In the genomic region with DNA sequence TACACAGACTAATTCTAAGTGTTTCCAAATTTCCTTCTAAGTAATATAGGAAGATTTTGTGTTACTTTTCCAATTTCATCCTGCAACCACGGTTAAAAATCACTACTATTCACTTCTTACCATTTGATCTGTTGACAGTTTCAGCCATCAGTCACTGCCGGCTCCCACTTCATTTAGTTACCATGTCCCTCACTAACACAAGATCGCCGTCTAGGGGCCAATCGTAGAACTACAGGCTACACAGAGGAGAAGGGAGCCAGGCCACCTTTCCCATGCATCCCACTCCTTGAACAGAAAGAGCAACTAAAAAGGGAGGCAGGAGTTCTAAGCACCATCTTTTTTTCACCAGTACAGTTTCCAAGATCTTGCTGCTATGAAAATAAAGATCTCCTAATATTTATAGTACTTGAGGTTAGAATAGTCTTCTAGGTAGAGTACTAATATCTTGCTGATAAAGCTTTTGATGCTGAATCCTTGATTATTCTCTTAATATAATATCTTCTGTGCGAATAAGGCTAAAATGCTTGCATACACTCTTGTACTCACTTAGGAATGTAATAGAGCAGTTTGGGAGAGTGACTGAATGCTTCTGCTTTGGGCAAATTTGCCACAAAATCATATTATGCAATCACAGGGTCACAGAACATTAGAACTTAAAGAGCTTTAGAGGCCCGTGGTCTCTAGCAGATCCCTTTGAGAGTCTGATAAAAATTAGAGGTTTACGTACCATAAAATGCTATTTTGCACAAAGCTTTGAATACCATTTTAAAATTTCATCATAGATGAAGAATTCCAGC, we compare ENCODE assay signal across 8 cellular contexts. TPM values are rescaled to one million over a fixed set of nuclear protein-coding genes. Genes with fewer than 3 reads are reported as not detected.
DNase-seq lines count a peak whose midpoint lies in the region; ATAC-seq, FAIRE-seq and TF ChIP-seq lines count a peak whose summit lies in the region.

No MANE protein-coding gene starts in this region.

- H3K79me2 ChIP-seq in endothelial cell of umbilical vein (ENCODE audit: control insufficient read depth, insufficient read depth, low read length) = no peaks in the 10 kb centered on the region

- 31 to 36% (median 35%) methylated on average over 8 of the region's 8 CpGs for WGBS in stomach, 5 donors

- TF ChIP-seq EP300 in stomach (IDR thresholded peaks at IDR 0.05) = no peak

- peak; percentile 72 for ATAC-seq in naive thymus-derived CD4-positive, alpha-beta T cell

- H3K4me1 ChIP-seq in endothelial cell of umbilical vein (ENCODE audit: control insufficient read depth, extremely low read depth, insufficient read depth, low read length) (no peaks in the 10 kb centered on the region), stomach (peaks cover 0 to 31% (median 7%) of the 10 kb centered on the region in 4 donors)
- H3K4me1 ChIP-seq in naive thymus-derived CD4-positive, alpha-beta T cell (ENCODE audit: control insufficient read depth in 2 of 2, insufficient read depth in 2 of 2, low read length in 2 of 2) = no peaks in the 10 kb centered on the region

- no TSS peak for BruUV-seq in endothelial cell of umbilical vein (replicated peaks; lab: Mats Ljungman, UMichigan)

- no peak overlapping the region for H3K27ac ChIP-seq in endothelial cell of umbilical vein (ENCODE audit: insufficient read depth, low read depth, low read length)
- no peak overlapping the region for H3K27ac ChIP-seq in naive thymus-derived CD4-positive, alpha-beta T cell (ENCODE audit: low read depth, low read length)
- no peak overlapping the region for H3K27ac ChIP-seq in stomach

- H3K9ac ChIP-seq in endothelial cell of umbilical vein (replicated peaks; ENCODE audit: extremely low read depth, insufficient read depth, low read length) = no peak overlapping the region

- intact Hi-C loops in endothelial cell of umbilical vein (cut with micrococcal nuclease) (loop anchor here (1.0 kb wide), 4 partner anchors 31 to 719 kb away; no protein-coding TSS in a partner anchor), stomach (cut with DNase I; ENCODE audit: low total_unique reads) (no loop called here)
- intact Hi-C loops in naive thymus-derived CD4-positive, alpha-beta T cell (cut with micrococcal nuclease) = loop anchor here (1.0 to 10.0 kb wide), 8 partner anchors 39 to 951 kb away; a partner anchor contains a TSS

- H4K20me1 ChIP-seq in endothelial cell of umbilical vein (replicated peaks; ENCODE audit: control insufficient read depth, extremely low read depth, insufficient read depth, low read length) = no peaks in the 10 kb centered on the region

- no peak overlapping the region for H3K27ac Mint-ChIP-seq in naive thymus-derived CD4-positive, alpha-beta T cell

- H3K9me3 ChIP-seq in endothelial cell of umbilical vein (replicated peaks; ENCODE audit: control insufficient read depth, insufficient read depth, low read length) = no peaks in the 10 kb centered on the region
- no peaks in the 10 kb centered on the region for H3K9me3 ChIP-seq in naive thymus-derived CD4-positive, alpha-beta T cell (ENCODE audit: control insufficient read depth in 2 of 3, low read length in 3 of 3)
- no peaks in the 10 kb centered on the region for H3K9me3 ChIP-seq in stomach

- dilution Hi-C loops in endothelial cell of umbilical vein (cut with MboI; ENCODE audit: extremely low pct_ligation_motif_present, low sequenced_read_pairs) = no loop called here

- peak; percentile 72 for DNase-seq in GM10248 (ENCODE audit: extremely low spot score)
- peak; percentile 82 for DNase-seq in HK-2 (ENCODE audit: unreplicated experiment)
- DNase-seq in NCI-H82 treated with DMSO at 0.1 percent for 48 hours (lab: John Stamatoyannopoulos, UW; ENCODE audit: unreplicated experiment) = peak; percentile 97
- DNase-seq in activated CD8-positive, alpha-beta memory T cell treated with anti-CD3 and anti-CD28 coated beads for 4 hours (ENCODE audit: low read depth in 2 of 2) = peak; percentile 14 to 24
- DNase-seq in endothelial cell of umbilical vein (ENCODE audit: low read depth, low spot score) = peak; percentile 73
- DNase-seq in naive thymus-derived CD4-positive, alpha-beta T cell = peak in 8 of 9 donors; percentile 26 to 77 (median 34)
- peak; percentile 86 for DNase-seq in stomach
- no peak for DNase-seq in occipital lobe (lab: John Stamatoyannopoulos, UW)

- no peak overlapping the region for H3K4me2 ChIP-seq in endothelial cell of umbilical vein (ENCODE audit: insufficient read depth, low read length)

- no peak overlapping the region for H3K4me3 ChIP-seq in endothelial cell of umbilical vein (replicated peaks in 1 of 3; ENCODE audit: insufficient read depth in 1 of 3, low read depth in 1 of 3, low read length in 3 of 3)
- H3K4me3 ChIP-seq in naive thymus-derived CD4-positive, alpha-beta T cell (ENCODE audit: low read length) = no peak overlapping the region
- H3K4me3 ChIP-seq in stomach = no peak overlapping the region

- H3K27me3 ChIP-seq in endothelial cell of umbilical vein (ENCODE audit: control insufficient read depth in 2 of 2, insufficient read depth in 2 of 2, low read length in 2 of 2) (peaks cover 0 to 10% of the 10 kb centered on the region in 2 experiments), stomach (no peaks in the 10 kb centered on the region)
- H3K27me3 ChIP-seq in naive thymus-derived CD4-positive, alpha-beta T cell (ENCODE audit: control insufficient read depth in 2 of 2, insufficient read depth in 2 of 2, low read length in 2 of 2) = no peaks in the 10 kb centered on the region

- no peak overlapping the region for H3K4me3 Mint-ChIP-seq in naive thymus-derived CD4-positive, alpha-beta T cell

- H3K27me3 Mint-ChIP-seq in naive thymus-derived CD4-positive, alpha-beta T cell = peaks cover 11 to 52% (median 34%) of the 10 kb centered on the region in 5 donors

- no peak for TF ChIP-seq POLR2A in endothelial cell of umbilical vein (IDR thresholded peaks at IDR 0.05; ENCODE audit: low read depth, low read length)
- no peak for TF ChIP-seq POLR2A in stomach (IDR thresholded peaks at IDR 0.05)

- no peaks in the 10 kb centered on the region for H3K36me3 ChIP-seq in endothelial cell of umbilical vein (ENCODE audit: control insufficient read depth in 2 of 2, extremely low read depth in 1 of 2, insufficient read depth in 2 of 2, low read length in 2 of 2)
- H3K36me3 ChIP-seq in naive thymus-derived CD4-positive, alpha-beta T cell (ENCODE audit: control insufficient read depth in 2 of 3, insufficient read depth in 3 of 3, low read length in 3 of 3) = peaks cover 0 to 3% (median 0%) of the 10 kb centered on the region in 3 experiments
- no peaks in the 10 kb centered on the region for H3K36me3 ChIP-seq in stomach

- POLR2A ChIA-PET in GM10248 (lab: Yijun Ruan, JAX) (interaction anchor here (0.6 to 1.1 kb wide), 2 partner anchors 39 to 210 kb away, joined by 3 to 4 read pairs; a partner anchor contains a TSS), endothelial cell of umbilical vein (lab: Charles Lee) (no interaction called here)
- POLR2A ChIA-PET in naive thymus-derived CD4-positive, alpha-beta T cell (lab: Charles Lee) = no interaction called here

- H3K9me3 Mint-ChIP-seq in naive thymus-derived CD4-positive, alpha-beta T cell = peaks cover 0 to 13% (median 2%) of the 10 kb centered on the region in 11 donors

- no peaks in the 10 kb centered on the region for H3K9me1 ChIP-seq in endothelial cell of umbilical vein (replicated peaks; ENCODE audit: control insufficient read depth, extremely low read depth, insufficient read depth, low read length)

- TF ChIP-seq CTCF in GM10248 (IDR thresholded peaks at IDR 0.05; ENCODE audit: control extremely low read depth, extremely low read depth, low read depth, missing control alignments) (peak; percentile 88), endothelial cell of umbilical vein (IDR thresholded peaks at IDR 0.05; ENCODE audit: extremely low read depth in 1 of 2, insufficient read depth in 1 of 2, low read depth in 1 of 2, low read length in 2 of 2) (peak; percentile 91 to 98), stomach (IDR thresholded peaks at IDR 0.05) (peak in 5 of 7 experiments; percentile 78 to 93 (median 87))

- CTCF ChIA-PET in GM10248 (lab: Yijun Ruan, JAX) = interaction anchor here (0.6 to 2.9 kb wide), 38 partner anchors 9 to 393 kb away, joined by 3 to 20 read pairs (median 4); a partner anchor contains a TSS
- CTCF ChIA-PET in endothelial cell of umbilical vein (lab: Charles Lee) = interaction anchor here (0.7 to 1.6 kb wide), 29 partner anchors 9 to 946 kb away, joined by 3 to 13 read pairs (median 4); no protein-coding TSS in a partner anchor
- CTCF ChIA-PET in naive thymus-derived CD4-positive, alpha-beta T cell (lab: Charles Lee) = interaction anchor here (0.7 kb wide), 1 partner anchor 720 kb away, joined by 3 read pairs; no protein-coding TSS in a partner anchor

- FAIRE-seq in endothelial cell of umbilical vein (lab: Jason Lieb, UNC) = peak; percentile 67

- no peak overlapping the region for H2AFZ ChIP-seq in endothelial cell of umbilical vein (ENCODE audit: low read depth, low read length)

- peaks cover 0 to 4% (median 0%) of the 10 kb centered on the region in 5 donors for H3K36me3 Mint-ChIP-seq in naive thymus-derived CD4-positive, alpha-beta T cell

- peaks cover 0 to 4% (median 0%) of the 10 kb centered on the region in 7 donors for H3K4me1 Mint-ChIP-seq in naive thymus-derived CD4-positive, alpha-beta T cell

TF ChIP-seq in endothelial cell of umbilical vein, 7 proteins besides CTCF, POLR2A, EP300 and RAD21 (continues in another document):
- TF ChIP-seq, protein P1, sequence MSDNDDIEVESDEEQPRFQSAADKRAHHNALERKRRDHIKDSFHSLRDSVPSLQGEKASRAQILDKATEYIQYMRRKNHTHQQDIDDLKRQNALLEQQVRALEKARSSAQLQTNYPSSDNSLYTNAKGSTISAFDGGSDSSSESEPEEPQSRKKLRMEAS (IDR thresholded peaks at IDR 0.05; ENCODE audit: insufficient read depth, insufficient read length) = no peak
- TF ChIP-seq FOS (IDR thresholded peaks at IDR 0.05; ENCODE audit: borderline replicate concordance, insufficient read depth, low read length) (no peak), POLR2AphosphoS5 (IDR thresholded peaks at IDR 0.05; ENCODE audit: insufficient read depth, low read depth, low read length) (no peak)

RNA-seq across cellular contexts. Expression of a gene that starts 39.5 kb away (rescaled TPM):
- total RNA-seq in endothelial cell of umbilical vein (not detected in 2 replicates), stomach (100 to 1,000 TPM in 2 of 5 donors, 10 to 100 TPM in 2, 1 to 10 TPM in 1; 7.5 to 141 (median 42.7) TPM), occipital lobe (7.8 TPM)
- polyA plus RNA-seq in endothelial cell of umbilical vein (0.01 TPM in 1 of 2 replicates, not detected in the other), stomach (10 to 100 TPM; 13.7 to 27.3 (median 19.9) TPM)
- polyA plus RNA-seq in endothelial cell of umbilical vein (2011; cell fraction: cytosol; rRNA removed) = 0.08 TPM in 1 of 2 replicates, not detected in the other
- polyA plus RNA-seq in endothelial cell of umbilical vein (2011; cell fraction: nucleus; rRNA removed) = 0.21 TPM in 1 of 2 replicates, not detected in the other
- not detected in 2 replicates for polyA plus RNA-seq in endothelial cell of umbilical vein (2012)
- polyA minus RNA-seq in endothelial cell of umbilical vein = not detected in 2 replicates
- 6.0 TPM for polyA minus RNA-seq in endothelial cell of umbilical vein (2011; cell fraction: cytosol; rRNA and poly(A)+ RNA removed)
- polyA minus RNA-seq in endothelial cell of umbilical vein (2011; cell fraction: nucleus; rRNA and poly(A)+ RNA removed) = not detected in 2 replicates
- total RNA-seq in naive thymus-derived CD4-positive, alpha-beta T cell = 10 to 100 TPM in 2 of 5 experiments, 1 to 10 TPM in 3; 1.6 to 24.9 (median 6.7) TPM
- under 1 TPM in 1 of 2 donors, not detected in 1; 0.05 TPM for polyA plus RNA-seq in naive thymus-derived CD4-positive, alpha-beta T cell
